ENCODE assay signal across 18 cellular contexts in genomic region chr11:46377266-46377665, GRCh38. TPM values are rescaled to one million over a fixed set of nuclear protein-coding genes. Genes with fewer than 3 reads are reported as not detected.
"Had no signal": no experiment of that assay in that cellular context is flagged by ENCODE, and none has a peak within 500 bp of the region (broad histone marks: within the 10 kb centered on the region; RNA-seq: fewer than 3 reads in every experiment).

No MANE protein-coding gene starts in this region.

- H3K27ac ChIP-seq: colonic mucosa, foreskin keratinocyte, ovary, right atrium auricular region had no signal

- ATAC-seq: foreskin keratinocyte, left colon, left ventricle myocardium superior had no signal

- H3K9me3 Mint-ChIP-seq: naive B cell, nephron had no signal

- H3K4me3 ChIP-seq: colonic mucosa, lung, ovary, right atrium auricular region had no signal

- H3K4me1 Mint-ChIP-seq: nephron had no signal

- DNase-seq: colonic mucosa; dermis blood vessel endothelial cell; erythroblast; foreskin keratinocyte; left ventricle myocardium superior; mesendoderm; naive B cell; nucleus accumbens; small intestine; stimulated activated CD4-positive, alpha-beta T cell treated with anti-CD3 and anti-CD28 coated beads, Interleukin-12 subunit alpha, Interleukin-12 subunit beta, amount 100 ng/mL, for 4 hours; stimulated activated naive CD4-positive, alpha-beta T cell treated with Interleukin-2 at 50 U/mL for 16 hours; trophoblast cell had no signal

- H3K9me3 ChIP-seq: colonic mucosa, ovary, right atrium auricular region had no signal

- H3K27me3 ChIP-seq: ovary, right atrium auricular region had no signal

- H3K4me1 ChIP-seq: foreskin keratinocyte had no signal

- H3K4me3 Mint-ChIP-seq: nephron had no signal

- H3K36me3 ChIP-seq: colonic mucosa, ovary had no signal

- H3K27ac Mint-ChIP-seq: nephron had no signal

RNA-seq across cellular contexts. Expression of gene CHRM4, which starts 14.3 kb away (rescaled TPM):
- total RNA-seq: foreskin keratinocyte, left ventricle myocardium superior, posterior vena cava had no signal
- polyA plus RNA-seq: foreskin keratinocyte had no signal
